In the genomic region with DNA sequence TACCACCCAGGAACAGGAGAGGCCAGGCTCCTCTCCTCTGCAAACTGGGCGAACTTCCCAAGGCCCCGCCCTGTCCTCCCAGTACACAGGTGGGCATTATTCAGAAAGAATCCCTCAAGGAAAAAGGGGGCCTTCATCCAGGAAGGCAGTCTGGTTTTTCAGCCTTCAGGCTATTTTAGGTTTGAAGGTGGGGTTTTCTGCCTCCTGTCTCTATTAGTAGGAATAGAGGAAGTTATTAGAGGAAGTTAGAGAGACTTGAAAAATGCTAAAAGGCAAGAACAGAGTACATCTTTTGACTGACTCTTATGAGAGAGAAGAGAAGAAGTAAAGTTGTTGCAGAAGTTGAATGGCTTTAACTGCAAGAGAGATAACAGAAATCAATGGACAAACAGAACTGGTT, we compare ENCODE assay signal across 20 cellular contexts.
A peak's percentile ranks its signal among the peaks of the same experiment; 100 is the strongest.
DNase-seq lines count a peak whose midpoint lies in the region; ATAC-seq lines count a peak whose summit lies in the region.
"Had no signal": no experiment of that assay in that cellular context is flagged by ENCODE, and none has a peak within 500 bp of the region (broad histone marks: within the 10 kb centered on the region; RNA-seq: fewer than 3 reads in every experiment).

No MANE protein-coding gene starts in this region.

- no peaks in the 10 kb centered on the region for H3K9me3 ChIP-seq in effector memory CD4-positive, alpha-beta T cell (ENCODE audit: control insufficient read depth, low read length)
- H3K9me3 ChIP-seq: BE2C, body of pancreas, Peyer's patch, tibial artery had no signal

- no peak overlapping the region for H3K4me3 ChIP-seq in effector memory CD4-positive, alpha-beta T cell (ENCODE audit: insufficient read depth, low read depth, low read length, poor library complexity, severe bottlenecking)
- H3K4me3 ChIP-seq: body of pancreas, coronary artery, K562, Peyer's patch, tibial artery had no signal

- DNase-seq in medulla oblongata (ENCODE audit: extremely low spot score) (peak; percentile 53), COLO829 (ENCODE audit: low spot score) (no peak)
- no peak for DNase-seq in effector memory CD4-positive, alpha-beta T cell
- DNase-seq in stimulated activated CD4-positive, alpha-beta T cell treated with anti-CD3 and anti-CD28 coated beads, Interleukin-2, amount 100 ng/mL, for 48 hours: no peak
- DNase-seq: activated CD4-positive, alpha-beta memory T cell treated with anti-CD3 and anti-CD28 coated beads for 36 hours; activated T-cell treated with anti-CD3 and anti-CD28 coated beads, Interleukin-2, amount 50 U/mL, for 48 hours; BE2C; body of pancreas; foreskin keratinocyte; NCI-H1048; NCI-H526 treated with DMSO at 0.1 percent for 48 hours; Peyer's patch; tibial artery had no signal

- ATAC-seq in GM18861 (IDR thresholded peaks at IDR 0.05; ENCODE audit: unreplicated experiment): peak; percentile 58
- ATAC-seq in GM21360 (IDR thresholded peaks at IDR 0.05; ENCODE audit: unreplicated experiment): peak; percentile 42
- ATAC-seq in HG03159 (IDR thresholded peaks at IDR 0.05; ENCODE audit: unreplicated experiment): peak; percentile 52
- ATAC-seq in GM19467 (IDR thresholded peaks at IDR 0.05; ENCODE audit: unreplicated experiment): no peak
- ATAC-seq: body of pancreas; foreskin keratinocyte; K562; stimulated activated effector memory CD8-positive, alpha-beta T cell treated with anti-CD3 and anti-CD28 coated beads, Interleukin-12 subunit alpha, Interleukin-12 subunit beta, amount 100 ng/mL, for 72 hours had no signal

- H3K4me1 ChIP-seq in effector memory CD4-positive, alpha-beta T cell (ENCODE audit: control insufficient read depth, insufficient read depth, low read length, poor library complexity, severe bottlenecking): no peaks in the 10 kb centered on the region
- H3K4me1 ChIP-seq: BE2C, body of pancreas, foreskin keratinocyte, Peyer's patch, tibial artery had no signal

- H3K27ac ChIP-seq in effector memory CD4-positive, alpha-beta T cell (ENCODE audit: insufficient read depth, low read length, poor library complexity, severe bottlenecking): no peak overlapping the region
- H3K27ac ChIP-seq: body of pancreas, coronary artery, foreskin keratinocyte, Peyer's patch, tibial artery had no signal

- no peaks in the 10 kb centered on the region for H3K36me3 ChIP-seq in effector memory CD4-positive, alpha-beta T cell (ENCODE audit: control insufficient read depth, insufficient read depth, low read length)
- H3K36me3 ChIP-seq: BE2C, Peyer's patch, tibial artery had no signal

- H3K27me3 ChIP-seq in effector memory CD4-positive, alpha-beta T cell (replicated peaks; ENCODE audit: control insufficient read depth, insufficient read depth, low read length, poor library complexity, severe bottlenecking): no peaks in the 10 kb centered on the region
- H3K27me3 ChIP-seq: BE2C, body of pancreas, foreskin keratinocyte, Peyer's patch, tibial artery had no signal
